Comparison of ENCODE assay signal across 7 cellular contexts in the genomic region with DNA sequence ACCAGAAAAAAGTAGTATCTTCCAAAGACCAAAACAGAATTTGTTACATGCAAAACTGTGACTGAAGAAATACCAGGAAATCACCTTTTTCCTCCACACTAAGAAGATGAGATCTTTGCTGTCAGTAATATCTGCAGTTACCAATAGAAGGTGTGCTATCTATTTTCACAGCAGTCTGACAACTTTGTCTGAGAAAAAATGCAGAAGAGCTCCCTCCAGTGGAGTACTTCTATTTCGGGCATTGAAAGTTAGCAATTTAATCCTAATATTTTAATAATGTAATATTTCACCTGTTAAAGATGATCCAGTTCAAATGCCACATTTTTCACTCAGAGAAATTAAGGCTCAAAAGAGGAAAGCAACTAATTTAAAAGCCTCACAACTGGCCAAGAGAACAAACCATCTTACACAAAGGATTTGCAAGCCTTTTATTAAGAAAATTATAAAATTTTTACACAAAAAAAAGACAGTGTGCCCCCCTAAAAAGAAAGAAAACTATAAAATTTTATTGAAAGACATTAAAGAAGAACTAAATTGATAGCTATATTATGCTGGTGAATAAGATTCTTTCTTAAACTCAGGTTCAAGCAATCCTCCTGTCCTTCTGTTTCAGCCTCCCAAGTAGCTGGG. TPM values are rescaled to one million over a fixed set of nuclear protein-coding genes. Genes with fewer than 3 reads are reported as not detected.
DNase-seq lines count a peak whose midpoint lies in the region; ATAC-seq, FAIRE-seq and TF ChIP-seq lines count a peak whose summit lies in the region.

No MANE protein-coding gene starts in this region.

- SMC1A ChIA-PET in GM12878 (lab: Charles Lee; ENCODE audit: uncharacterized antibody, unreplicated experiment), result interaction anchor here (0.6 to 1.8 kb wide), 12 partner anchors 19 to 836 kb away, joined by 3 to 11 read pairs (median 4); no protein-coding TSS in a partner anchor

- FAIRE-seq in GM12878 (lab: Jason Lieb, UNC), result peak; percentile 85

- no TSS peak for BruUV-seq in GM12878 (replicated peaks; lab: Mats Ljungman, UMichigan)

- no peak overlapping the region for H3K4me3 Mint-ChIP-seq in mesothelial cell of epicardium

- in situ Hi-C loops in GM12878 (cut with MboI), result no loop called here

- TF ChIP-seq RAD21 in GM12878 (IDR thresholded peaks at IDR 0.05; ENCODE audit: insufficient read depth, low read depth, low read length), result peak; percentile 81

- CTCF ChIA-PET in GM12878 (lab: Yijun Ruan, JAX), result interaction anchor here (0.8 to 2.4 kb wide), 25 partner anchors 10 to 1462 kb away, joined by 3 to 18 read pairs (median 4); a partner anchor contains a TSS

- TF ChIP-seq CTCF in LNCaP clone FGC (IDR thresholded peaks at IDR 0.05; ENCODE audit: control insufficient read depth, extremely low read depth, insufficient read depth) (peak; percentile 68), GM12878 (IDR thresholded peaks at IDR 0.05 in 2 of 3, conservative IDR thresholded peaks at IDR 0.05 in 1 of 3; ENCODE audit: control insufficient read depth in 2 of 3, extremely low read depth in 1 of 3, insufficient read depth in 1 of 3, low read depth in 3 of 3, low read length in 3 of 3) (peak; percentile 49 to 70 (median 59); a peak in 5 of 6 replicates), mesothelial cell of epicardium (IDR thresholded peaks at IDR 0.05; ENCODE audit: unreplicated experiment) (peak; percentile 75)

- ATAC-seq in GM21423 (IDR thresholded peaks at IDR 0.05; ENCODE audit: unreplicated experiment), result peak; percentile 83
- peak; percentile 86 for ATAC-seq in GM12878
- no peak for ATAC-seq in HG03439 (IDR thresholded peaks at IDR 0.05; ENCODE audit: unreplicated experiment)

- H3K27ac ChIP-seq in GM12878 (ENCODE audit: control insufficient read depth, insufficient read depth), result no peak overlapping the region

- peaks cover 0 to 3% of the 10 kb centered on the region in 2 experiments; a peak in 1 of 4 replicates for H3K36me3 ChIP-seq in GM12878 (ENCODE audit: control insufficient read depth in 2 of 2, insufficient read depth in 2 of 2, low read length in 1 of 2)

- no peaks in the 10 kb centered on the region for H3K9me3 ChIP-seq in GM12878 (replicated peaks; ENCODE audit: control insufficient read depth, insufficient read depth, low read length)

- intact Hi-C loops in GM12878 (cut with micrococcal nuclease; ENCODE audit: unreplicated experiment), result loop anchor here (1.0 to 5.0 kb wide), 2 partner anchors 354 to 837 kb away; no protein-coding TSS in a partner anchor

- TF ChIP-seq POLR2A in GM12878 (IDR thresholded peaks at IDR 0.05; ENCODE audit: low read depth, low read length), result no peak

- H3K27me3 Mint-ChIP-seq in mesothelial cell of epicardium (ENCODE audit: low read depth), result no peaks in the 10 kb centered on the region

- H3K4me2 ChIP-seq in GM12878 (ENCODE audit: control insufficient read depth, insufficient read depth), result no peak overlapping the region

- H4K20me1 ChIP-seq in GM12878 (ENCODE audit: control insufficient read depth, insufficient read depth), result no peaks in the 10 kb centered on the region

- no peaks in the 10 kb centered on the region for H3K4me1 ChIP-seq in GM12878 (ENCODE audit: control insufficient read depth, insufficient read depth, low read length)

- H3K27ac Mint-ChIP-seq in mesothelial cell of epicardium, result no peak overlapping the region

- POLR2A ChIA-PET in GM12878 (lab: Charles Lee), result no interaction called here

- TF ChIP-seq EP300 in GM12878 (IDR thresholded peaks at IDR 0.05; ENCODE audit: borderline replicate concordance in 1 of 2, control insufficient read depth in 1 of 2, low read depth in 2 of 2, low read length in 2 of 2), result no peak

- H3K79me2 ChIP-seq in GM12878 (ENCODE audit: control insufficient read depth, insufficient read depth, low read length), result peaks cover 1% of the 10 kb centered on the region; the same call in 1 of the 2 replicates

- H3K4me3 ChIP-seq in LNCaP clone FGC (ENCODE audit: low read depth, low read length) (no peak overlapping the region), GM12878 (no peak overlapping the region)

- 0% methylated on average over 1 of the region's 1 CpG for WGBS in GM12878 (ENCODE audit: insufficient coverage, insufficient replicate concordance, low lambda C conversion rate, missing lambda C conversion rate)

- no peaks in the 10 kb centered on the region for H3K27me3 ChIP-seq in GM12878 (replicated peaks in 1 of 2; ENCODE audit: control insufficient read depth in 2 of 2, insufficient read depth in 2 of 2, low read length in 1 of 2)

- peaks cover 16% of the 10 kb centered on the region for H3K9me3 Mint-ChIP-seq in mesothelial cell of epicardium

- H2AFZ ChIP-seq in GM12878 (ENCODE audit: control insufficient read depth, low read depth, low read length), result no peak overlapping the region

- RAD21 ChIA-PET in GM12878 (lab: Charles Lee; ENCODE audit: unreplicated experiment), result interaction anchor here (0.7 to 1.7 kb wide), 9 partner anchors 51 to 840 kb away, joined by 3 to 6 read pairs (median 3); no protein-coding TSS in a partner anchor

- DNase-seq in GDM1 (lab: John Stamatoyannopoulos, UW), result peak; percentile 15
- peak; percentile 46 for DNase-seq in LNCaP clone FGC (ENCODE audit: low read depth)
- DNase-seq in GM12878 (ENCODE audit: low read depth, low spot score), result peak; percentile 15
- DNase-seq in mesothelial cell of epicardium (ENCODE audit: low spot score in 2 of 2, unreplicated experiment in 2 of 2), result no peak
- no peak for DNase-seq in stimulated activated CD4-positive, alpha-beta T cell treated with anti-CD3 and anti-CD28 coated beads, Interleukin-15, amount 100 ng/mL, for 24 hours

- peaks cover 17% of the 10 kb centered on the region for H3K36me3 Mint-ChIP-seq in mesothelial cell of epicardium

- peaks cover 7% of the 10 kb centered on the region for H3K4me1 Mint-ChIP-seq in mesothelial cell of epicardium

- H3K9ac ChIP-seq in GM12878 (ENCODE audit: control insufficient read depth, insufficient read depth, low read length), result no peak overlapping the region

TF ChIP-seq in GM12878, 131 proteins besides CTCF, POLR2A, EP300 and RAD21:
- TF ChIP-seq, protein P1, sequence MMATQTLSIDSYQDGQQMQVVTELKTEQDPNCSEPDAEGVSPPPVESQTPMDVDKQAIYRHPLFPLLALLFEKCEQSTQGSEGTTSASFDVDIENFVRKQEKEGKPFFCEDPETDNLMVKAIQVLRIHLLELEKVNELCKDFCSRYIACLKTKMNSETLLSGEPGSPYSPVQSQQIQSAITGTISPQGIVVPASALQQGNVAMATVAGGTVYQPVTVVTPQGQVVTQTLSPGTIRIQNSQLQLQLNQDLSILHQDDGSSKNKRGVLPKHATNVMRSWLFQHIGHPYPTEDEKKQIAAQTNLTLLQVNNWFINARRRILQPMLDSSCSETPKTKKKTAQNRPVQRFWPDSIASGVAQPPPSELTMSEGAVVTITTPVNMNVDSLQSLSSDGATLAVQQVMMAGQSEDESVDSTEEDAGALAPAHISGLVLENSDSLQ (IDR thresholded peaks at IDR 0.05), result peak; percentile 71
- TF ChIP-seq, protein P2, sequence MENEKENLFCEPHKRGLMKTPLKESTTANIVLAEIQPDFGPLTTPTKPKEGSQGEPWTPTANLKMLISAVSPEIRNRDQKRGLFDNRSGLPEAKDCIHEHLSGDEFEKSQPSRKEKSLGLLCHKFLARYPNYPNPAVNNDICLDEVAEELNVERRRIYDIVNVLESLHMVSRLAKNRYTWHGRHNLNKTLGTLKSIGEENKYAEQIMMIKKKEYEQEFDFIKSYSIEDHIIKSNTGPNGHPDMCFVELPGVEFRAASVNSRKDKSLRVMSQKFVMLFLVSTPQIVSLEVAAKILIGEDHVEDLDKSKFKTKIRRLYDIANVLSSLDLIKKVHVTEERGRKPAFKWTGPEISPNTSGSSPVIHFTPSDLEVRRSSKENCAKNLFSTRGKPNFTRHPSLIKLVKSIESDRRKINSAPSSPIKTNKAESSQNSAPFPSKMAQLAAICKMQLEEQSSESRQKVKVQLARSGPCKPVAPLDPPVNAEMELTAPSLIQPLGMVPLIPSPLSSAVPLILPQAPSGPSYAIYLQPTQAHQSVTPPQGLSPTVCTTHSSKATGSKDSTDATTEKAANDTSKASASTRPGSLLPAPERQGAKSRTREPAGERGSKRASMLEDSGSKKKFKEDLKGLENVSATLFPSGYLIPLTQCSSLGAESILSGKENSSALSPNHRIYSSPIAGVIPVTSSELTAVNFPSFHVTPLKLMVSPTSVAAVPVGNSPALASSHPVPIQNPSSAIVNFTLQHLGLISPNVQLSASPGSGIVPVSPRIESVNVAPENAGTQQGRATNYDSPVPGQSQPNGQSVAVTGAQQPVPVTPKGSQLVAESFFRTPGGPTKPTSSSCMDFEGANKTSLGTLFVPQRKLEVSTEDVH (IDR thresholded peaks at IDR 0.05; ENCODE audit: low read depth, partially characterized antibody), result no peak
- TF ChIP-seq SMC3 (IDR thresholded peaks at IDR 0.05; ENCODE audit: borderline replicate concordance, low read length), result peak; percentile 81; the same call in 1 of the 2 replicates
- 0 out of 2 replicates have a peak, but pooled peaks have one; percentile 15 for TF ChIP-seq YY1 (IDR thresholded peaks at IDR 0.05; ENCODE audit: low read depth, low read length)
TF ChIP-seq in GM12878: peak in this region for 3.

RNA-seq across cellular contexts. Expression of a gene that starts 50.6 kb away (rescaled TPM):
- total RNA-seq in GM12878 (2013; cell fraction: nucleolus; rRNA removed), result 26.1 and 32.9 TPM in 2 replicates
- total RNA-seq in GM12878 (2014; rRNA removed) (30.9 and 36.2 TPM in 2 replicates), GM12878 (2014; rRNA removed; fragmentation: Illumina TruSeq; extraction: Trizol) (33.0 and 35.3 TPM in 2 replicates), GM12878 (2021) (33.1 and 35.7 TPM in 2 replicates), mesothelial cell of epicardium (14.6 to 17.0 TPM (median 14.7 TPM) in 3 replicates)
- 8.2 TPM for polyA plus RNA-seq in GM12878 (2011; ENCODE audit: low read depth)
- polyA plus RNA-seq in GM12878 (2011; rRNA removed) (55.6 and 79.8 TPM in 2 replicates), GM12878 (2014; fragmentation: Illumina TruSeq; extraction: Trizol) (41.9 and 46.4 TPM in 2 replicates), GM12878 (2014; fragmentation: Nextera tagmentation; extraction: Ambion mirVana) (10 to 100 TPM; 29.7 to 30.1 TPM), GM12878 (2014; rRNA removed) (28.0 and 35.2 TPM in 2 replicates), GM12878 (2016; fragmentation: Nextera tagmentation; extraction: Ambion mirVana) (10 to 100 TPM; 56.0 to 56.5 TPM)
- 30.0 and 33.0 TPM in 2 replicates for polyA plus RNA-seq in GM12878 (2011; cell fraction: cytosol; rRNA removed)
- 33.6 and 33.7 TPM in 2 replicates for polyA plus RNA-seq in GM12878 (2011; cell fraction: nucleus; rRNA removed)
- polyA plus RNA-seq in GM12878 (2012), result 11.3 and 15.1 TPM in 2 replicates
- 43.7 and 44.2 TPM in 2 replicates for polyA minus RNA-seq in GM12878 (2011; rRNA and poly(A)+ RNA removed)
- 15.2 and 16.5 TPM in 2 replicates for polyA minus RNA-seq in GM12878 (2011; cell fraction: cytosol; rRNA and poly(A)+ RNA removed)
- polyA minus RNA-seq in GM12878 (2011; cell fraction: nucleus; rRNA and poly(A)+ RNA removed), result 33.6 and 54.5 TPM in 2 replicates

Comparison
In these comparisons a context has a peak if more than half of its experiments do, and no peak if none do; other contexts are left out.
1. DNase-seq: peak in GDM1 (single experiment), LNCaP clone FGC (single experiment) and GM12878 (single experiment); none in mesothelial cell of epicardium (0 of 2) and stimulated activated CD4-positive, alpha-beta T cell treated with anti-CD3 and anti-CD28 coated beads, Interleukin-15, amount 100 ng/mL, for 24 hours (single experiment).
2. Peak in every context shown above with its lines, with median percentiles within 50 percentile points of each other: CTCF ChIP-seq.